In genomic region chr18:29164020-29164706, GRCh38 we compare ENCODE assay signal across 12 cellular contexts.
DNase-seq lines count a peak whose midpoint lies in the region; ATAC-seq and TF ChIP-seq lines count a peak whose summit lies in the region.
"Had no signal": no experiment of that assay in that cellular context is flagged by ENCODE, and none has a peak within 500 bp of the region (broad histone marks: within the 10 kb centered on the region; RNA-seq: fewer than 3 reads in every experiment).

No MANE protein-coding gene starts in this region.

- H3K27me3 ChIP-seq in IMR-90 (ENCODE audit: control insufficient read depth, insufficient read depth, low read length) (no peaks in the 10 kb centered on the region), neuronal stem cell (ENCODE audit: control insufficient read depth in 3 of 3, insufficient read depth in 3 of 3, low read depth in 1 of 3, low read length in 3 of 3) (no peaks in the 10 kb centered on the region)

- TF ChIP-seq CTCF in AG04449 (IDR thresholded peaks at IDR 0.05; ENCODE audit: insufficient read depth, low read length, missing control alignments) (no peak), IMR-90 (conservative IDR thresholded peaks at IDR 0.05; ENCODE audit: low read depth, low read length) (no peak), coronary artery (IDR thresholded peaks at IDR 0.05) (no peak), endothelial cell (IDR thresholded peaks at IDR 0.05; ENCODE audit: unreplicated experiment) (no peak)

- WGBS in IMR-90 (ENCODE audit: extremely low coverage in 2 of 2, insufficient read length in 1 of 2), 2 experiments, result no CpG with 5 or more reads among the region's 1 CpG
- whole genome bisulfite sequencing in neuronal stem cell (ENCODE audit: extremely low coverage in 2 of 2, insufficient read length in 2 of 2, insufficient replicate concordance in 1 of 2), 2 donors, result no CpG with 5 or more reads among the region's 1 CpG

- peaks cover 0 to 8% of the 10 kb centered on the region in 2 experiments; a peak in 1 of 4 replicates for H3K79me1 ChIP-seq in IMR-90 (ENCODE audit: low read depth in 1 of 2, low read length in 2 of 2)
- no peaks in the 10 kb centered on the region for H3K79me1 ChIP-seq in neuronal stem cell (ENCODE audit: low read depth, low read length)

- ATAC-seq in IMR-90 (ENCODE audit: low read depth) (peak; percentile 74), HG03378 (IDR thresholded peaks at IDR 0.05; ENCODE audit: unreplicated experiment) (no peak)

- in situ Hi-C loops in IMR-90 (cut with MboI; ENCODE audit: low sequenced_read_pairs), result no loop called here

- peak overlapping the region; percentile 95 for H3K56ac ChIP-seq in IMR-90 (ENCODE audit: extremely low read depth, insufficient read depth, low read length)

- H2BK120ac ChIP-seq in IMR-90 (ENCODE audit: low read depth, low read length) (peak overlapping the region; percentile 99), neuronal stem cell (ENCODE audit: low read depth, low read length) (no peak overlapping the region)

- peak overlapping the region; percentile 99 for H4K5ac ChIP-seq in IMR-90 (ENCODE audit: low read depth, low read length)

- H3K9ac ChIP-seq in IMR-90 (ENCODE audit: low read depth, low read length) (peak overlapping the region; percentile 37; the same call in 1 of the 2 replicates), neuronal stem cell (ENCODE audit: low read depth, low read length, poor library complexity) (no peak overlapping the region)

- peak overlapping the region; percentile 99 for H2BK20ac ChIP-seq in IMR-90 (ENCODE audit: low read depth, low read length)

- TF ChIP-seq RAD21 in IMR-90 (IDR thresholded peaks at IDR 0.05; ENCODE audit: low read length), result peak; percentile 10; the same call in 1 of the 2 replicates

- no TSS peak for BruUV-seq in IMR-90 (replicated peaks; lab: Mats Ljungman, UMichigan)

- H4K20me1 ChIP-seq in IMR-90 (ENCODE audit: insufficient read depth, low read length), result no peaks in the 10 kb centered on the region

- dilution Hi-C loops in IMR-90 (cut with HindIII; ENCODE audit: low sequenced_read_pairs, unreplicated experiment), result no loop called here

- H3K18ac ChIP-seq in IMR-90 (ENCODE audit: low read depth, low read length), result peak overlapping the region; percentile 99
- H3K18ac ChIP-seq in neuronal stem cell (ENCODE audit: low read length), result no peak overlapping the region

- no peaks in the 10 kb centered on the region for H3K4me1 Mint-ChIP-seq in endothelial cell (ENCODE audit: unreplicated experiment)

- peak; percentile 72 for DNase-seq in AG04449 (ENCODE audit: low read depth, low spot score)
- peak; percentile 96 for DNase-seq in IMR-90
- DNase-seq in coronary artery (ENCODE audit: low spot score), result no peak
- DNase-seq in lung microvascular endothelial cell (ENCODE audit: low read depth in 2 of 2), result peak; percentile 80 to 91
- DNase-seq in endothelial cell (ENCODE audit: low spot score), result no peak
- no peak for DNase-seq in stimulated activated CD4-positive, alpha-beta T cell treated with anti-CD3 and anti-CD28 coated beads, Interleukin-4, amount 100 ng/mL, for 4 hours
- DNase-seq in neuronal stem cell (ENCODE audit: low spot score), result no peak
- DNase-seq: activated CD8-positive, alpha-beta memory T cell treated with anti-CD3 and anti-CD28 coated beads, Interleukin-2, amount 50 U/mL, for 48 hours; Karpas-422 had no signal

- H4K91ac ChIP-seq in IMR-90 (ENCODE audit: insufficient read depth, low read depth, low read length), result peak overlapping the region; percentile 94
- no peak overlapping the region for H4K91ac ChIP-seq in neuronal stem cell (ENCODE audit: low read depth, low read length, poor library complexity)

- H3K36me3 ChIP-seq in IMR-90 (ENCODE audit: control insufficient read depth, insufficient read depth, low read length), result no peaks in the 10 kb centered on the region; the same call in 1 of the 2 replicates
- H3K36me3 ChIP-seq in neuronal stem cell (replicated peaks in 1 of 2; ENCODE audit: control insufficient read depth in 2 of 2, insufficient read depth in 2 of 2, low read length in 2 of 2), result no peaks in the 10 kb centered on the region

- POLR2A ChIA-PET in AG04449 (lab: Yijun Ruan, JAX) (interaction anchor here (1.3 kb wide), 1 partner anchor 17 kb away, joined by 6 read pairs; no protein-coding TSS in a partner anchor), IMR-90 (lab: Charles Lee; ENCODE audit: unreplicated experiment) (no interaction called here)

- peak overlapping the region; percentile 94; the same call in 2 of the 3 replicates for H2BK15ac ChIP-seq in IMR-90 (ENCODE audit: low read depth, low read length)
- no peak overlapping the region for H2BK15ac ChIP-seq in neuronal stem cell (ENCODE audit: low read length)

- no peaks in the 10 kb centered on the region for H3K27me3 Mint-ChIP-seq in endothelial cell (ENCODE audit: unreplicated experiment)

- peak overlapping the region; percentile 100 for H2BK5ac ChIP-seq in IMR-90 (ENCODE audit: low read depth, low read length, poor library complexity, severe bottlenecking)
- H2BK5ac ChIP-seq in neuronal stem cell (ENCODE audit: low read length), result no peak overlapping the region

- H3K23ac ChIP-seq in IMR-90 (ENCODE audit: low read depth, low read length) (peak overlapping the region; percentile 89; the same call in 1 of the 2 replicates), neuronal stem cell (ENCODE audit: low read depth, low read length, poor library complexity) (no peak overlapping the region)

- H3K14ac ChIP-seq in IMR-90 (replicated peaks; ENCODE audit: low read depth, low read length) (peak overlapping the region; percentile 98), neuronal stem cell (ENCODE audit: low read length) (no peak overlapping the region)

- H3K4me3 Mint-ChIP-seq in endothelial cell (ENCODE audit: unreplicated experiment), result no peak overlapping the region
- H3K4me3 Mint-ChIP-seq: nephron had no signal

- peak overlapping the region; percentile 54; the same call in 1 of the 2 replicates for H3K4me2 ChIP-seq in IMR-90 (ENCODE audit: low read depth, low read length)
- H3K4me2 ChIP-seq in neuronal stem cell (ENCODE audit: insufficient read depth, low read length, poor library complexity, severe bottlenecking), result no peak overlapping the region

- H3K27ac ChIP-seq in IMR-90 (ENCODE audit: insufficient read depth, low read length) (peak overlapping the region; percentile 100), coronary artery (peak overlapping the region; percentile 39 to 62), neuronal stem cell (replicated peaks; ENCODE audit: low read length) (no peak overlapping the region)
- H3K27ac ChIP-seq: SK-N-MC had no signal

- peak overlapping the region; percentile 67 for H2AK5ac ChIP-seq in IMR-90 (ENCODE audit: low read depth, low read length)
- H2AK5ac ChIP-seq in neuronal stem cell (ENCODE audit: low read depth, low read length), result no peak overlapping the region

- H4K8ac ChIP-seq in IMR-90 (ENCODE audit: low read depth in 2 of 2, low read length in 2 of 2) (peak overlapping the region; percentile 99 to 100), neuronal stem cell (ENCODE audit: low read depth, low read length) (no peak overlapping the region)

- H3K4me1 ChIP-seq in IMR-90 (ENCODE audit: control insufficient read depth, insufficient read depth, low read length) (peaks cover 11% of the 10 kb centered on the region), neuronal stem cell (ENCODE audit: control insufficient read depth in 2 of 2, insufficient read depth in 1 of 2, low read depth in 1 of 2, low read length in 2 of 2) (peaks cover 0 to 3% of the 10 kb centered on the region in 2 donors)

- H3K4ac ChIP-seq in IMR-90 (ENCODE audit: low read depth, low read length), result peak overlapping the region; percentile 96
- no peak overlapping the region for H3K4ac ChIP-seq in neuronal stem cell (ENCODE audit: low read length)

- TF ChIP-seq POLR2A in IMR-90 (IDR thresholded peaks at IDR 0.05; ENCODE audit: low read depth, low read length), result peak; percentile 44; the same call in 1 of the 2 replicates

- no peaks in the 10 kb centered on the region for H3K9me1 ChIP-seq in IMR-90 (ENCODE audit: insufficient read depth, low read length)

- H2BK12ac ChIP-seq in neuronal stem cell (ENCODE audit: low read length), result no peak overlapping the region

- H3K9me3 ChIP-seq in IMR-90 (ENCODE audit: control insufficient read depth, insufficient read depth, low read length), result no peaks in the 10 kb centered on the region
- H3K9me3 ChIP-seq in neuronal stem cell (replicated peaks in 1 of 2; ENCODE audit: control insufficient read depth in 2 of 2, insufficient read depth in 1 of 2, low read depth in 1 of 2, low read length in 2 of 2), result no peaks in the 10 kb centered on the region

- H3K9me3 Mint-ChIP-seq in endothelial cell (ENCODE audit: unreplicated experiment), result no peaks in the 10 kb centered on the region

- H3K4me3 ChIP-seq in AG04449 (ENCODE audit: low read depth, low read length) (no peak overlapping the region), IMR-90 (ENCODE audit: insufficient read depth, low read depth, low read length) (no peak overlapping the region), coronary artery (no peak overlapping the region), neuronal stem cell (ENCODE audit: low read length in 2 of 2) (no peak overlapping the region)
- H3K4me3 ChIP-seq: SK-N-MC had no signal

- H2AFZ ChIP-seq in IMR-90 (replicated peaks; ENCODE audit: low read length, poor library complexity) (no peak overlapping the region), neuronal stem cell (ENCODE audit: low read length) (no peak overlapping the region)

- intact Hi-C loops in IMR-90 (cut with micrococcal nuclease), result loop anchor here (5.0 kb wide), 1 partner anchor 167 kb away; no protein-coding TSS in a partner anchor

- no peak overlapping the region for H2AK9ac ChIP-seq in IMR-90 (replicated peaks; ENCODE audit: low read depth, low read length, poor library complexity)

- no peaks in the 10 kb centered on the region for H3K36me3 Mint-ChIP-seq in endothelial cell (ENCODE audit: low read depth, unreplicated experiment)

- H3K27ac Mint-ChIP-seq in endothelial cell (ENCODE audit: unreplicated experiment), result no peak overlapping the region
- H3K27ac Mint-ChIP-seq: nephron had no signal

- CTCF ChIA-PET in AG04449 (lab: Yijun Ruan, JAX), result interaction anchor here (0.8 to 1.0 kb wide), 2 partner anchors 96 to 600 kb away, joined by 3 read pairs; no protein-coding TSS in a partner anchor
- CTCF ChIA-PET in IMR-90 (lab: Yijun Ruan, JAX), result interaction anchor here (0.6 to 1.1 kb wide), 3 partner anchors 22 to 183 kb away, joined by 3 read pairs; no protein-coding TSS in a partner anchor

TF ChIP-seq in IMR-90, 13 proteins besides CTCF, POLR2A, EP300 and RAD21 (continues in another document):
- TF ChIP-seq CHD1 (IDR thresholded peaks at IDR 0.05; ENCODE audit: low read depth, low read length), result no peak
- TF ChIP-seq, protein P1, sequence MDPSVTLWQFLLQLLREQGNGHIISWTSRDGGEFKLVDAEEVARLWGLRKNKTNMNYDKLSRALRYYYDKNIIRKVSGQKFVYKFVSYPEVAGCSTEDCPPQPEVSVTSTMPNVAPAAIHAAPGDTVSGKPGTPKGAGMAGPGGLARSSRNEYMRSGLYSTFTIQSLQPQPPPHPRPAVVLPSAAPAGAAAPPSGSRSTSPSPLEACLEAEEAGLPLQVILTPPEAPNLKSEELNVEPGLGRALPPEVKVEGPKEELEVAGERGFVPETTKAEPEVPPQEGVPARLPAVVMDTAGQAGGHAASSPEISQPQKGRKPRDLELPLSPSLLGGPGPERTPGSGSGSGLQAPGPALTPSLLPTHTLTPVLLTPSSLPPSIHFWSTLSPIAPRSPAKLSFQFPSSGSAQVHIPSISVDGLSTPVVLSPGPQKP (IDR thresholded peaks at IDR 0.05; ENCODE audit: borderline replicate concordance, low read depth, low read length), result no peak

Comparison
In these comparisons a context has a peak if more than half of its experiments do, and no peak if none do; other contexts are left out.
1. DNase-seq: peak in AG04449 (single experiment), IMR-90 (single experiment) and lung microvascular endothelial cell (2 of 2); none in coronary artery (single experiment), endothelial cell (single experiment), stimulated activated CD4-positive, alpha-beta T cell treated with anti-CD3 and anti-CD28 coated beads, Interleukin-4, amount 100 ng/mL, for 4 hours (0 of 2) and neuronal stem cell (single experiment).